In genomic region chr7:149527414-149527813, GRCh38 we compare ENCODE assay signal across 8 cellular contexts.
"Had no signal": no experiment of that assay in that cellular context is flagged by ENCODE, and none has a peak within 500 bp of the region (broad histone marks: within the 10 kb centered on the region; RNA-seq: fewer than 3 reads in every experiment).

No MANE protein-coding gene starts in this region.

- ATAC-seq: HepG2 had no signal

- DNase-seq: GM23248, H9, HCEC 1CT, KG1 had no signal

- H2AFZ ChIP-seq: GM23248 had no signal

- H3K9ac ChIP-seq: GM23248 had no signal

- H3K4me3 ChIP-seq: GM23248 had no signal

- FAIRE-seq: H1, H54, HepG2 had no signal

- H3K27ac ChIP-seq: GM23248, HL-60 had no signal
